Comparison of ENCODE assay signal across 8 cellular contexts in genomic region chr10:21675157-21675796, GRCh38.
DNase-seq lines count a peak whose midpoint lies in the region; ATAC-seq and TF ChIP-seq lines count a peak whose summit lies in the region.

No MANE protein-coding gene starts in this region.

- H3K9me3 ChIP-seq in T-helper 17 cell (ENCODE audit: control insufficient read depth, low read length, poor library complexity, severe bottlenecking) (no peaks in the 10 kb centered on the region), neural cell (ENCODE audit: low read length) (no peaks in the 10 kb centered on the region)

- no peaks in the 10 kb centered on the region for H4K20me1 ChIP-seq in neural cell (ENCODE audit: insufficient read depth)

- no peaks in the 10 kb centered on the region for H3K36me3 ChIP-seq in neural cell (ENCODE audit: insufficient read depth, low read length)

- peaks cover 7% of the 10 kb centered on the region for H3K36me3 Mint-ChIP-seq in T-helper 2 cell treated with Interferon-gamma antibody and Interleukin-4, amounts not matched to agents 5 μg/mL and 100 μg/mL, for 36 hours (ENCODE audit: low read depth)
- H3K36me3 Mint-ChIP-seq in T-helper 17 cell (ENCODE audit: low read depth): no peaks in the 10 kb centered on the region
- no peaks in the 10 kb centered on the region for H3K36me3 Mint-ChIP-seq in endothelial cell (ENCODE audit: low read depth, unreplicated experiment)

- no peak overlapping the region for H3K9ac ChIP-seq in neural cell (ENCODE audit: low read length)

- H3K4me3 ChIP-seq in HL-60 (replicated peaks; ENCODE audit: insufficient read depth, low read length) (no peak overlapping the region), neural cell (ENCODE audit: low read length) (no peak overlapping the region)

- H3K27ac ChIP-seq in HL-60 (replicated peaks) (no peak overlapping the region), neural cell (ENCODE audit: low read length) (no peak overlapping the region)

- no peaks in the 10 kb centered on the region for H3K27me3 Mint-ChIP-seq in T-helper 2 cell treated with Interferon-gamma antibody and Interleukin-4, amounts not matched to agents 5 μg/mL and 100 μg/mL, for 36 hours (ENCODE audit: low read depth)
- H3K27me3 Mint-ChIP-seq in T-helper 17 cell (no peaks in the 10 kb centered on the region), endothelial cell (ENCODE audit: unreplicated experiment) (peaks cover 1% of the 10 kb centered on the region)

- H3K27me3 ChIP-seq in HL-60 (ENCODE audit: insufficient read depth, poor library complexity, severe bottlenecking) (no peaks in the 10 kb centered on the region), neural cell (ENCODE audit: insufficient read depth, low read depth, low read length) (no peaks in the 10 kb centered on the region)

- H3K4me1 Mint-ChIP-seq in T-helper 2 cell treated with Interferon-gamma antibody and Interleukin-4, amounts not matched to agents 5 μg/mL and 100 μg/mL, for 36 hours (ENCODE audit: low read depth): peaks cover 5% of the 10 kb centered on the region
- H3K4me1 Mint-ChIP-seq in T-helper 17 cell (peaks cover 6% of the 10 kb centered on the region), endothelial cell (ENCODE audit: unreplicated experiment) (peaks cover 19% of the 10 kb centered on the region)

- no peak overlapping the region for H3K4me2 ChIP-seq in neural cell (ENCODE audit: low read length)

- ATAC-seq in T-helper 17 cell (peak; percentile 76), HG03432 (IDR thresholded peaks at IDR 0.05; ENCODE audit: unreplicated experiment) (no peak)

- DNase-seq in T-helper 2 cell (peak in 4 of 5 experiments; percentile 2 to 35 (median 8)), HL-60 (ENCODE audit: low read depth in 1 of 2, low spot score in 1 of 2) (peak; percentile 2 to 8), T-helper 17 cell (peak in 1 of 3 donors; percentile 6), endothelial cell (ENCODE audit: low spot score) (peak; percentile 31), putamen (ENCODE audit: low spot score) (no peak)
- DNase-seq in T-helper 2 cell treated with Interferon-gamma antibody and Interleukin-4, amounts not matched to agents 5 μg/mL and 100 μg/mL, for 36 hours (ENCODE audit: low spot score): no peak

- H2AFZ ChIP-seq in neural cell (ENCODE audit: low read depth, low read length): no peak overlapping the region

- no peaks in the 10 kb centered on the region for H3K9me3 Mint-ChIP-seq in T-helper 2 cell treated with Interferon-gamma antibody and Interleukin-4, amounts not matched to agents 5 μg/mL and 100 μg/mL, for 36 hours
- H3K9me3 Mint-ChIP-seq in endothelial cell (ENCODE audit: unreplicated experiment): no peaks in the 10 kb centered on the region

- H3K4me3 Mint-ChIP-seq in T-helper 2 cell treated with Interferon-gamma antibody and Interleukin-4, amounts not matched to agents 5 μg/mL and 100 μg/mL, for 36 hours: no peak overlapping the region
- H3K4me3 Mint-ChIP-seq in T-helper 17 cell (no peak overlapping the region), endothelial cell (ENCODE audit: unreplicated experiment) (no peak overlapping the region)

- no peak for TF ChIP-seq EP300 in neural cell (conservative IDR thresholded peaks at IDR 0.05; ENCODE audit: poor library complexity, severe bottlenecking)

- no peaks in the 10 kb centered on the region for H3F3A ChIP-seq in neural cell (ENCODE audit: insufficient read depth, low read length, poor library complexity, severe bottlenecking)

- H3K9me2 ChIP-seq in neural cell (ENCODE audit: insufficient read depth, low read length): no peaks in the 10 kb centered on the region

- H3K79me2 ChIP-seq in neural cell (replicated peaks; ENCODE audit: insufficient read depth, low read length): no peaks in the 10 kb centered on the region

- TF ChIP-seq CTCF in HL-60 (IDR thresholded peaks at IDR 0.05; ENCODE audit: insufficient read depth, low read length): peak; percentile 25
- TF ChIP-seq CTCF in endothelial cell (IDR thresholded peaks at IDR 0.05; ENCODE audit: unreplicated experiment): peak; percentile 92
- peak; percentile 33 for TF ChIP-seq CTCF in neural cell (IDR thresholded peaks at IDR 0.05; ENCODE audit: poor library complexity, severe bottlenecking)

- no peak for TF ChIP-seq RAD21 in neural cell (conservative IDR thresholded peaks at IDR 0.05)

- H3K27ac Mint-ChIP-seq in T-helper 2 cell treated with Interferon-gamma antibody and Interleukin-4, amounts not matched to agents 5 μg/mL and 100 μg/mL, for 36 hours: no peak overlapping the region
- H3K27ac Mint-ChIP-seq in T-helper 17 cell: no peak overlapping the region
- no peak overlapping the region for H3K27ac Mint-ChIP-seq in endothelial cell (ENCODE audit: unreplicated experiment)

TF ChIP-seq in neural cell, 6 proteins besides CTCF, POLR2A, EP300 and RAD21:
- TF ChIP-seq MXI1 (conservative IDR thresholded peaks at IDR 0.05; ENCODE audit: poor library complexity, severe bottlenecking): no peak
- no peak for TF ChIP-seq TAF1 (IDR thresholded peaks at IDR 0.05; ENCODE audit: low read depth)
- no peak for TF ChIP-seq POLR2AphosphoS5 (IDR thresholded peaks at IDR 0.05)
- TF ChIP-seq SMC3 (conservative IDR thresholded peaks at IDR 0.05; ENCODE audit: poor library complexity): no peak
- TF ChIP-seq REST (IDR thresholded peaks at IDR 0.05; ENCODE audit: borderline replicate concordance): no peak
- no peak for TF ChIP-seq EZH2 (IDR thresholded peaks at IDR 0.05; ENCODE audit: borderline replicate concordance, insufficient read depth, low read length, poor library complexity, severe bottlenecking)

Comparison
In these comparisons a context has a peak if more than half of its experiments do, and no peak if none do; other contexts are left out.
1. DNase-seq: peak in T-helper 2 cell (4 of 5), HL-60 (2 of 2) and endothelial cell (single experiment); none in T-helper 2 cell treated with Interferon-gamma antibody and Interleukin-4, amounts not matched to agents 5 μg/mL and 100 μg/mL, for 36 hours (single experiment) and putamen (single experiment).
2. CTCF ChIP-seq: peak in every context shown above with its lines; median percentile 92 in endothelial cell; 33 in neural cell; 25 in HL-60.